ENCODE assay signal across 14 cellular contexts in the genomic region with DNA sequence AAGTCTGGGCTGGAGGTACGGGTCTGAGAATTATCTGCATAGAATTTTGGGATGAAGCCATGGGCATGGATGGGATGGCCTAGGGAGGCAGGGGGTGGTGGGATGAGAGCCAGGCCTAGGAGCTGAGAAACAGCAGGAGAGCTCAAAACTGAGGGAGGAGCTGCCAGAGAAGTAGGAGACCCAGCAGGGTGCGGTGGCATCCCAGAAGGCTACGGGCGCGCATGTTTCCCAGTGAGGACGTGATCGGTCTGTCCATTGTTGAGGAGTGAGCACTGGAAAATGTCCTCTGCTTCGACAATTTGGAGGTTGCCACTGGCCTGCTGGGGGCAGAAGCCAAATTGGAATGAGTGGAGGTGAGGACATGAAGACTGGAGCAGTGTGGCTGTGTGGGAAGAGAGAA. TPM values are rescaled to one million over a fixed set of nuclear protein-coding genes. Genes with fewer than 3 reads are reported as not detected.
A peak's percentile ranks its signal among the peaks of the same experiment; 100 is the strongest.
DNase-seq lines count a peak whose midpoint lies in the region; ATAC-seq and TF ChIP-seq lines count a peak whose summit lies in the region.
"Had no signal": no experiment of that assay in that cellular context is flagged by ENCODE, and none has a peak within 500 bp of the region (broad histone marks: within the 10 kb centered on the region; RNA-seq: fewer than 3 reads in every experiment).

No MANE protein-coding gene starts in this region.

- no peak overlapping the region for H3K4me3 ChIP-seq in coronary artery
- H3K4me3 ChIP-seq: A549 had no signal

- H3K27me3 Mint-ChIP-seq in activated CD4-positive, alpha-beta T cell treated with anti-CD3 and anti-CD28 coated beads, Interleukin-2, amount 10 ng/mL, durations not matched to agents 7 days and 5 days, result no peaks in the 10 kb centered on the region
- H3K27me3 Mint-ChIP-seq in T-helper 17 cell, result no peaks in the 10 kb centered on the region
- no peaks in the 10 kb centered on the region for H3K27me3 Mint-ChIP-seq in stimulated activated naive B cell treated with anti-CD40 and anti-IgM and Interleukin-4, amounts not matched to agents 10 μg/mL and 1 μg/mL and 100 μg/mL, for 72 hours
- H3K27me3 Mint-ChIP-seq: activated CD8-positive, alpha-beta memory T cell treated with anti-CD3 and anti-CD28 coated beads, Interleukin-2, amount 10 ng/mL, durations not matched to agents 7 days and 5 days; memory B cell had no signal

- TF ChIP-seq CTCF in coronary artery (IDR thresholded peaks at IDR 0.05), result no peak

- intact Hi-C loops in posterior vena cava (cut with DNase I), result no loop called here

- peaks cover 69% of the 10 kb centered on the region for H3K4me1 Mint-ChIP-seq in activated CD4-positive, alpha-beta T cell treated with anti-CD3 and anti-CD28 coated beads, Interleukin-2, amount 10 ng/mL, durations not matched to agents 7 days and 5 days
- peaks cover 64% of the 10 kb centered on the region for H3K4me1 Mint-ChIP-seq in T-helper 17 cell
- peaks cover 52 to 68% of the 10 kb centered on the region in 2 donors for H3K4me1 Mint-ChIP-seq in stimulated activated naive B cell treated with anti-CD40 and anti-IgM and Interleukin-4, amounts not matched to agents 10 μg/mL and 1 μg/mL and 100 μg/mL, for 72 hours

- peak overlapping the region; percentile 88 for H3K27ac Mint-ChIP-seq in activated CD4-positive, alpha-beta T cell treated with anti-CD3 and anti-CD28 coated beads, Interleukin-2, amount 10 ng/mL, durations not matched to agents 7 days and 5 days
- peak overlapping the region; percentile 90 for H3K27ac Mint-ChIP-seq in T-helper 17 cell
- H3K27ac Mint-ChIP-seq in stimulated activated naive B cell treated with anti-CD40 and anti-IgM and Interleukin-4, amounts not matched to agents 10 μg/mL and 1 μg/mL and 100 μg/mL, for 72 hours, result no peak overlapping the region
- H3K27ac Mint-ChIP-seq: memory B cell had no signal

- H3K4me3 Mint-ChIP-seq in activated CD4-positive, alpha-beta T cell treated with anti-CD3 and anti-CD28 coated beads, Interleukin-2, amount 10 ng/mL, durations not matched to agents 7 days and 5 days, result no peak overlapping the region
- H3K4me3 Mint-ChIP-seq in T-helper 17 cell, result peak overlapping the region; percentile 43
- H3K4me3 Mint-ChIP-seq in stimulated activated naive B cell treated with anti-CD40 and anti-IgM and Interleukin-4, amounts not matched to agents 10 μg/mL and 1 μg/mL and 100 μg/mL, for 72 hours, result peak overlapping the region in 1 of 2 donors; percentile 5
- H3K4me3 Mint-ChIP-seq: activated CD8-positive, alpha-beta memory T cell treated with anti-CD3 and anti-CD28 coated beads, Interleukin-2, amount 10 ng/mL, durations not matched to agents 7 days and 5 days; memory B cell had no signal

- CTCF ChIA-PET in activated CD4-positive, alpha-beta T cell treated with anti-CD3 and anti-CD28 coated beads, Interleukin-2, amount 10 ng/mL, durations not matched to agents 7 days and 5 days (lab: Charles Lee), result interaction anchor here (1.6 to 3.7 kb wide), 2 partner anchors 42 to 191 kb away, joined by 3 to 17 read pairs; no protein-coding TSS in a partner anchor

- ATAC-seq in T-helper 17 cell, result no peak
- ATAC-seq in stimulated activated naive B cell treated with anti-CD40 and anti-IgM and Interleukin-4, amounts not matched to agents 10 μg/mL and 1 μg/mL and 100 μg/mL, for 72 hours (replicated peaks), result no peak
- ATAC-seq: A549; activated CD8-positive, alpha-beta memory T cell treated with anti-CD3 and anti-CD28 coated beads, Interleukin-2, amount 10 ng/mL, durations not matched to agents 7 days and 5 days had no signal

- H3K36me3 Mint-ChIP-seq in activated CD4-positive, alpha-beta T cell treated with anti-CD3 and anti-CD28 coated beads, Interleukin-2, amount 10 ng/mL, durations not matched to agents 7 days and 5 days (ENCODE audit: low read depth), result peaks cover 44% of the 10 kb centered on the region
- H3K36me3 Mint-ChIP-seq in T-helper 17 cell (ENCODE audit: low read depth), result peaks cover 8% of the 10 kb centered on the region
- H3K36me3 Mint-ChIP-seq in stimulated activated naive B cell treated with anti-CD40 and anti-IgM and Interleukin-4, amounts not matched to agents 10 μg/mL and 1 μg/mL and 100 μg/mL, for 72 hours, result peaks cover 35 to 63% of the 10 kb centered on the region in 2 donors

- no peak overlapping the region for H3K27ac ChIP-seq in coronary artery
- H3K27ac ChIP-seq: A549 had no signal

- DNase-seq in activated CD4-positive, alpha-beta T cell treated with anti-CD3 and anti-CD28 coated beads, Interleukin-2, amount 10 ng/mL, durations not matched to agents 7 days and 5 days, result no peak
- no peak for DNase-seq in activated CD4-positive, alpha-beta T cell treated with anti-CD3 and anti-CD28 coated beads, Interleukin-2, amount 50 U/mL, for 4 hours
- DNase-seq in T-helper 17 cell (no peak), coronary artery (ENCODE audit: low spot score) (peak; percentile 56), posterior vena cava (ENCODE audit: low spot score) (peak; percentile 58), CD1c-positive myeloid dendritic cell (ENCODE audit: extremely low spot score) (no peak)
- no peak for DNase-seq in stimulated activated naive B cell treated with anti-CD40 and anti-IgM and Interleukin-4, amounts not matched to agents 10 μg/mL and 1 μg/mL and 100 μg/mL, for 72 hours
- no peak for DNase-seq in stimulated activated CD4-positive, alpha-beta T cell treated with anti-CD3 and anti-CD28 coated beads, Interleukin-1b, Interleukin-23, amount 100 ng/mL, for 48 hours
- DNase-seq: activated CD8-positive, alpha-beta memory T cell treated with anti-CD3 and anti-CD28 coated beads, Interleukin-2, amount 10 ng/mL, durations not matched to agents 7 days and 5 days; erythroblast; NCI-H1694; SIG-M5 had no signal

- no peaks in the 10 kb centered on the region for H3K9me3 Mint-ChIP-seq in activated CD4-positive, alpha-beta T cell treated with anti-CD3 and anti-CD28 coated beads, Interleukin-2, amount 10 ng/mL, durations not matched to agents 7 days and 5 days
- H3K9me3 Mint-ChIP-seq in stimulated activated naive B cell treated with anti-CD40 and anti-IgM and Interleukin-4, amounts not matched to agents 10 μg/mL and 1 μg/mL and 100 μg/mL, for 72 hours, result no peaks in the 10 kb centered on the region
- H3K9me3 Mint-ChIP-seq: memory B cell had no signal

- POLR2A ChIA-PET in activated CD4-positive, alpha-beta T cell treated with anti-CD3 and anti-CD28 coated beads, Interleukin-2, amount 10 ng/mL, durations not matched to agents 7 days and 5 days (lab: Charles Lee), result no interaction called here

- H3K9me3 ChIP-seq in T-helper 17 cell (ENCODE audit: control insufficient read depth, low read length, poor library complexity, severe bottlenecking), result no peaks in the 10 kb centered on the region
- H3K9me3 ChIP-seq: A549 had no signal

RNA-seq across cellular contexts. Expression of gene MROH8, which starts 14.5 kb away (rescaled TPM):
- 1 to 10 TPM; 2.5 to 3.0 TPM for total RNA-seq in activated CD4-positive, alpha-beta T cell treated with anti-CD3 and anti-CD28 coated beads, Interleukin-2, amount 10 ng/mL, durations not matched to agents 7 days and 5 days
- total RNA-seq in T-helper 17 cell, result 1 to 10 TPM; 1.1 to 2.0 TPM
- total RNA-seq in posterior vena cava, result 1 to 10 TPM; 3.0 to 3.6 TPM

RNA-seq across cellular contexts. Expression of gene RPN2, which starts 14.7 kb away (rescaled TPM):
- total RNA-seq in activated CD4-positive, alpha-beta T cell treated with anti-CD3 and anti-CD28 coated beads, Interleukin-2, amount 10 ng/mL, durations not matched to agents 7 days and 5 days, result 100 to 1,000 TPM; 154 to 176 TPM
- total RNA-seq in T-helper 17 cell, result 100 to 1,000 TPM; 107 to 120 TPM
- total RNA-seq in posterior vena cava, result 100 to 1,000 TPM; 136 to 175 TPM

Comparison
In these comparisons a context has a peak if more than half of its experiments do, and no peak if none do; other contexts are left out.
1. DNase-seq: peak in coronary artery (single experiment) and posterior vena cava (single experiment); none in activated CD4-positive, alpha-beta T cell treated with anti-CD3 and anti-CD28 coated beads, Interleukin-2, amount 10 ng/mL, durations not matched to agents 7 days and 5 days (single experiment), activated CD4-positive, alpha-beta T cell treated with anti-CD3 and anti-CD28 coated beads, Interleukin-2, amount 50 U/mL, for 4 hours (0 of 2), T-helper 17 cell (0 of 3), stimulated activated naive B cell treated with anti-CD40 and anti-IgM and Interleukin-4, amounts not matched to agents 10 μg/mL and 1 μg/mL and 100 μg/mL, for 72 hours (single experiment), stimulated activated CD4-positive, alpha-beta T cell treated with anti-CD3 and anti-CD28 coated beads, Interleukin-1b, Interleukin-23, amount 100 ng/mL, for 48 hours (single experiment) and CD1c-positive myeloid dendritic cell (single experiment).